8 cellular contexts compared by ENCODE assay signal in genomic region chr1:206734499-206735142, GRCh38. TPM values are rescaled to one million over a fixed set of nuclear protein-coding genes. Genes with fewer than 3 reads are reported as not detected.
A peak's percentile ranks its signal among the peaks of the same experiment; 100 is the strongest.
DNase-seq lines count a peak whose midpoint lies in the region; ATAC-seq and TF ChIP-seq lines count a peak whose summit lies in the region.

No MANE protein-coding gene starts in this region.

- peak; percentile 59 for ATAC-seq in esophagus mucosa

- peaks cover 14% of the 10 kb centered on the region for H3K4me1 ChIP-seq in osteoblast (ENCODE audit: insufficient read depth, low read length)
- H3K4me1 ChIP-seq in uterus, result no peaks in the 10 kb centered on the region

- H3K9me3 ChIP-seq in osteoblast (ENCODE audit: low read depth, low read length), result no peaks in the 10 kb centered on the region
- H3K9me3 ChIP-seq in uterus, result no peaks in the 10 kb centered on the region

- no peak for TF ChIP-seq POLR2A in uterus (IDR thresholded peaks at IDR 0.05)

- H3K27ac ChIP-seq in osteoblast (ENCODE audit: low read depth, low read length) (no peak overlapping the region), uterus (no peak overlapping the region)

- no peak overlapping the region for H3K4me3 ChIP-seq in osteoblast (ENCODE audit: insufficient read depth, low read length)
- H3K4me3 ChIP-seq in uterus, result no peak overlapping the region

- peaks cover 11% of the 10 kb centered on the region for H3K79me2 ChIP-seq in osteoblast (ENCODE audit: insufficient read depth, low read length)

- H3K27me3 ChIP-seq in osteoblast (ENCODE audit: insufficient read depth, low read length), result no peaks in the 10 kb centered on the region
- no peaks in the 10 kb centered on the region for H3K27me3 ChIP-seq in uterus

- peaks cover 55% of the 10 kb centered on the region for H4K20me1 ChIP-seq in osteoblast (ENCODE audit: insufficient read depth, low read length)

- intact Hi-C loops in uterus (cut with DNase I; ENCODE audit: low total_unique reads), result loop anchor here (5.0 kb wide), 1 partner anchor 178 kb away; no protein-coding TSS in a partner anchor

- H3K36me3 ChIP-seq in osteoblast (ENCODE audit: insufficient read depth, low read length), result peaks cover 57% of the 10 kb centered on the region
- H3K36me3 ChIP-seq in uterus, result no peaks in the 10 kb centered on the region

- TF ChIP-seq CTCF in osteoblast (IDR thresholded peaks at IDR 0.05; ENCODE audit: extremely low read depth, low read depth, low read length) (peak; percentile 86), uterus (IDR thresholded peaks at IDR 0.05) (peak; percentile 50 to 69 (median 55))

- no peak overlapping the region for H3K4me2 ChIP-seq in osteoblast (ENCODE audit: insufficient read depth, low read length)

- no peak overlapping the region for H2AFZ ChIP-seq in osteoblast (ENCODE audit: low read length)

- DNase-seq in SIG-M5 treated with dmso at 0.1 percent for 504 hours (lab: John Stamatoyannopoulos, UW; ENCODE audit: unreplicated experiment) (peak; percentile 67), SIG-M5 (lab: John Stamatoyannopoulos, UW) (no peak), NCI-H526 treated with DMSO at 0.1 percent for 48 hours (lab: John Stamatoyannopoulos, UW) (peak; percentile 13), osteoblast (ENCODE audit: insufficient read length, low spot score, missing footprints) (peak; percentile 94), uterus (peak in 1 of 2 donors; percentile 46), NCI-H774 (lab: John Stamatoyannopoulos, UW) (no peak)
- peak; percentile 44 for DNase-seq in activated CD8-positive, alpha-beta memory T cell treated with anti-CD3 and anti-CD28 coated beads, Interleukin-2, amount 50 U/mL, for 1 hour (ENCODE audit: extremely low read depth)

RNA-seq across cellular contexts. Expression of gene IL19, which starts 36.0 kb away (rescaled TPM):
- total RNA-seq in esophagus mucosa, result 5.5 TPM
- total RNA-seq in osteoblast, result not detected in 2 replicates
- under 1 TPM in 1 of 4 donors, not detected in 3; 0.76 TPM for total RNA-seq in uterus

RNA-seq across cellular contexts. Expression of gene IL10, which starts 37.7 kb away (rescaled TPM):
- total RNA-seq in esophagus mucosa, result 0.84 TPM
- total RNA-seq in osteoblast, result not detected in 2 replicates
- 1 to 10 TPM in 1 of 4 donors, under 1 TPM in 1, not detected in 2; 0.55 to 3.2 TPM for total RNA-seq in uterus

RNA-seq across cellular contexts. Expression of gene MAPKAPK2, which starts 49.9 kb away (rescaled TPM):
- 47.3 TPM for total RNA-seq in esophagus mucosa
- 38.0 and 40.1 TPM in 2 replicates for total RNA-seq in osteoblast
- total RNA-seq in uterus, result 10 to 100 TPM; 17.1 to 89.2 (median 27.4) TPM

Comparison
In these comparisons a context has a peak if more than half of its experiments do, and no peak if none do; other contexts are left out.
1. DNase-seq: peak in SIG-M5 treated with dmso at 0.1 percent for 504 hours (single experiment), NCI-H526 treated with DMSO at 0.1 percent for 48 hours (single experiment), activated CD8-positive, alpha-beta memory T cell treated with anti-CD3 and anti-CD28 coated beads, Interleukin-2, amount 50 U/mL, for 1 hour (single experiment) and osteoblast (single experiment); none in SIG-M5 (single experiment) and NCI-H774 (single experiment).